In genomic region chr17:33686171-33686570, GRCh38 we compare ENCODE assay signal across 12 cellular contexts.
DNase-seq lines count a peak whose midpoint lies in the region; ATAC-seq and TF ChIP-seq lines count a peak whose summit lies in the region.
"Had no signal": no experiment of that assay in that cellular context is flagged by ENCODE, and none has a peak within 500 bp of the region (broad histone marks: within the 10 kb centered on the region; RNA-seq: fewer than 3 reads in every experiment).

No MANE protein-coding gene starts in this region.

- H3K9ac ChIP-seq in MM.1S (ENCODE audit: low read length), result no peak overlapping the region
- H3K9ac ChIP-seq: parathyroid adenoma had no signal

- H3F3A ChIP-seq in MM.1S (ENCODE audit: insufficient read depth, low read length), result no peaks in the 10 kb centered on the region

- no peaks in the 10 kb centered on the region for H3K9me3 ChIP-seq in MM.1S (replicated peaks; ENCODE audit: insufficient read depth, low read length)

- no peak overlapping the region for H3K4me2 ChIP-seq in MM.1S (ENCODE audit: low read depth, low read length)

- DNase-seq in activated effector memory CD4-positive, alpha-beta T cell treated with anti-CD3 and anti-CD28 coated beads, Interleukin-2, amount 50 U/mL, for 16 hours, result peak; percentile 66
- no peak for DNase-seq in activated effector memory CD4-positive, alpha-beta T cell treated with Interleukin-2 at 50 U/mL for 16 hours
- DNase-seq in MM.1S, result peak; percentile 13
- DNase-seq in epithelial cell of esophagus (ENCODE audit: low read depth), result no peak
- peak; percentile 2 to 16 for DNase-seq in stimulated activated CD8-positive, alpha-beta memory T cell treated with anti-CD3 and anti-CD28 coated beads, Interleukin-2, amount 100 ng/mL, for 48 hours (ENCODE audit: low read depth in 2 of 2)
- no peak for DNase-seq in DMS79 treated with DMSO at 0.1 percent for 48 hours (lab: John Stamatoyannopoulos, UW)
- DNase-seq in middle frontal gyrus (ENCODE audit: extremely low spot score, low spot score), result no peak
- DNase-seq: NCI-H226, substantia nigra had no signal

- H3K27ac ChIP-seq in MM.1S (ENCODE audit: low read length), result no peak overlapping the region
- H3K27ac ChIP-seq: esophagus muscularis mucosa, parathyroid adenoma had no signal

- no peaks in the 10 kb centered on the region for H3K79me2 ChIP-seq in MM.1S (ENCODE audit: low read length)
- H3K79me2 ChIP-seq: parathyroid adenoma had no signal

- peak; percentile 59 for TF ChIP-seq CTCF in MM.1S (IDR thresholded peaks at IDR 0.05; ENCODE audit: low read length)
- peak; percentile 11 for TF ChIP-seq CTCF in epithelial cell of esophagus (IDR thresholded peaks at IDR 0.05; ENCODE audit: insufficient read depth, low read depth, low read length, missing control alignments)

- H3K36me3 ChIP-seq in MM.1S (replicated peaks; ENCODE audit: insufficient read depth, low read length), result no peaks in the 10 kb centered on the region
- H3K36me3 ChIP-seq: esophagus muscularis mucosa had no signal

- no peak overlapping the region for H2AFZ ChIP-seq in MM.1S (ENCODE audit: low read length)
- H2AFZ ChIP-seq: parathyroid adenoma had no signal

- H3K4me3 ChIP-seq in MM.1S (ENCODE audit: low read length) (no peak overlapping the region), epithelial cell of esophagus (ENCODE audit: low read length) (no peak overlapping the region)
- H3K4me3 ChIP-seq: esophagus muscularis mucosa had no signal

- no peaks in the 10 kb centered on the region for H3K9me2 ChIP-seq in MM.1S (replicated peaks; ENCODE audit: insufficient read depth, low read length)

- no peak for ATAC-seq in HG03108 (IDR thresholded peaks at IDR 0.05; ENCODE audit: unreplicated experiment)

- no peaks in the 10 kb centered on the region for H4K20me1 ChIP-seq in MM.1S (ENCODE audit: insufficient read depth, low read length)

- no peaks in the 10 kb centered on the region for H3K27me3 ChIP-seq in MM.1S (replicated peaks; ENCODE audit: insufficient read depth, low read length)

- H3K4me1 ChIP-seq in MM.1S (ENCODE audit: low read length), result no peaks in the 10 kb centered on the region
- H3K4me1 ChIP-seq: esophagus muscularis mucosa, parathyroid adenoma had no signal

Comparison
In these comparisons a context has a peak if more than half of its experiments do, and no peak if none do; other contexts are left out.
1. DNase-seq: peak in activated effector memory CD4-positive, alpha-beta T cell treated with anti-CD3 and anti-CD28 coated beads, Interleukin-2, amount 50 U/mL, for 16 hours (single experiment), MM.1S (single experiment) and stimulated activated CD8-positive, alpha-beta memory T cell treated with anti-CD3 and anti-CD28 coated beads, Interleukin-2, amount 100 ng/mL, for 48 hours (2 of 2); none in activated effector memory CD4-positive, alpha-beta T cell treated with Interleukin-2 at 50 U/mL for 16 hours (single experiment), epithelial cell of esophagus (single experiment), DMS79 treated with DMSO at 0.1 percent for 48 hours (single experiment) and middle frontal gyrus (single experiment).